Comparison of ENCODE assay signal across 10 cellular contexts in genomic region chr5:131386779-131387178, GRCh38.
A peak's percentile ranks its signal among the peaks of the same experiment; 100 is the strongest.
DNase-seq lines count a peak whose midpoint lies in the region; ATAC-seq, FAIRE-seq and TF ChIP-seq lines count a peak whose summit lies in the region.
"Had no signal": no experiment of that assay in that cellular context is flagged by ENCODE, and none has a peak within 500 bp of the region (broad histone marks: within the 10 kb centered on the region; RNA-seq: fewer than 3 reads in every experiment).

No MANE protein-coding gene starts in this region.

- H3K36me3 ChIP-seq in endocrine pancreas (ENCODE audit: control insufficient read depth, insufficient read depth, low read length) = no peaks in the 10 kb centered on the region
- H3K36me3 ChIP-seq in pancreas = peaks cover 0 to 8% (median 0%) of the 10 kb centered on the region in 3 donors

- H3K9ac ChIP-seq in endocrine pancreas (ENCODE audit: control insufficient read depth, insufficient read depth, low read length) = no peak overlapping the region

- DNase-seq in NCI-H2171 treated with DMSO at 0.1 percent for 48 hours (lab: John Stamatoyannopoulos, UW) (peak; percentile 31), NCI-H2171 (lab: John Stamatoyannopoulos, UW) (no peak), NCI-H526 (lab: John Stamatoyannopoulos, UW) (peak; percentile 42 to 61), pancreas (no peak)
- DNase-seq: posterior cingulate gyrus had no signal

- H3K4me1 ChIP-seq in endocrine pancreas (ENCODE audit: control insufficient read depth, insufficient read depth, low read length) = peaks cover 15% of the 10 kb centered on the region
- peaks cover 0 to 16% (median 4%) of the 10 kb centered on the region in 3 donors for H3K4me1 ChIP-seq in pancreas

- ATAC-seq in pancreas (peak in 3 of 4 donors; percentile 27 to 68 (median 31)), GM19463 (IDR thresholded peaks at IDR 0.05; ENCODE audit: unreplicated experiment) (no peak), GM19035 (IDR thresholded peaks at IDR 0.05; ENCODE audit: unreplicated experiment) (no peak), HG02588 (IDR thresholded peaks at IDR 0.05; ENCODE audit: unreplicated experiment) (no peak)

- 22 to 25% methylated on average over 4 of the region's 4 CpGs for WGBS in pancreas, 2 donors

- H3K4me3 ChIP-seq in endocrine pancreas (ENCODE audit: control insufficient read depth, insufficient read depth, low read length) (peak overlapping the region; percentile 11), pancreas (no peak overlapping the region)
- H3K4me3 ChIP-seq: SJCRH30 had no signal

- H3K27ac ChIP-seq in pancreas = peak overlapping the region in 2 of 4 donors; percentile 6 to 43
- H3K27ac ChIP-seq: SJCRH30 had no signal

- H3K27me3 ChIP-seq in endocrine pancreas (ENCODE audit: control insufficient read depth, insufficient read depth, low read length) (no peaks in the 10 kb centered on the region), pancreas (no peaks in the 10 kb centered on the region)
- H3K27me3 ChIP-seq: SJCRH30 had no signal

- no peak for TF ChIP-seq CTCF in pancreas (IDR thresholded peaks at IDR 0.05)

- H3K9me3 ChIP-seq in endocrine pancreas (ENCODE audit: control insufficient read depth, low read length) (no peaks in the 10 kb centered on the region), pancreas (no peaks in the 10 kb centered on the region)
- H3K9me3 ChIP-seq: SJCRH30 had no signal

- intact Hi-C loops in pancreas (cut with DNase I) = no loop called here

- FAIRE-seq in pancreas (lab: Jason Lieb, UNC) = no peak

Comparison
In these comparisons a context has a peak if more than half of its experiments do, and no peak if none do; other contexts are left out.
1. DNase-seq: peak in NCI-H2171 treated with DMSO at 0.1 percent for 48 hours (single experiment) and NCI-H526 (2 of 2); none in NCI-H2171 (single experiment) and pancreas (0 of 6).
2. ATAC-seq: peak in pancreas (3 of 4); none in GM19463 (single experiment), GM19035 (single experiment) and HG02588 (single experiment).